ENCODE assay signal across 30 cellular contexts in the genomic region with DNA sequence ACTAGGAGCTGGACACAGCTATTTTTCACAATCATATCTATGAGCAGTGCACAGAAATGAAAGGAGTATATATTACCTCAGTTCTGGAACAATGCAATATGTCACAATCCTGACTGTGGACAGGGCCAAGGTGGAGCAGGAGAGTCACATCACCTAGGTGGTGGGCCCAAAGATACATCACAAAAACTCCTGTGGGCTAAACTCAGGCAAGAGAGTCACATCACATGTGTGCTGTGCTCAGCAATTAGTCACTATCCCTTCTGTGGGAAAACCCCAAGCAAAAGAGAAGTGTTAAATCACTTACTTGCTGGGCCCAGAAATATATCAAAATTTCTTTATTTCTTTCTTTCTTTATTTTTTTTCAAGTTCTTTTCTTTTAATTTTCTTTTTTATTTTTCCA.
"Had no signal": no experiment of that assay in that cellular context is flagged by ENCODE, and none has a peak within 500 bp of the region (broad histone marks: within the 10 kb centered on the region; RNA-seq: fewer than 3 reads in every experiment).

No MANE protein-coding gene starts in this region.

- H3K4me1 Mint-ChIP-seq: brain had no signal

- H3K27ac ChIP-seq: ascending aorta, cardiac muscle cell, colonic mucosa, epithelial cell of prostate, esophagus squamous epithelium, heart right ventricle, ovary, skin epidermis, tibial nerve, VCaP had no signal

- H3K27ac Mint-ChIP-seq: activated CD8-positive, alpha-beta memory T cell treated with anti-CD3 and anti-CD28 coated beads, Interleukin-2, amount 10 ng/mL, durations not matched to agents 7 days and 5 days; activated naive CD8-positive, alpha-beta T cell; activated T-cell treated with anti-CD3 and anti-CD28 coated beads, Interleukin-2, amount 50 U/mL, for 72 hours; brain; naive thymus-derived CD4-positive, alpha-beta T cell; progenitor cell of endocrine pancreas; stimulated activated naive B cell treated with anti-CD40 and anti-IgM and Interleukin-4, amounts not matched to agents 10 μg/mL and 1 μg/mL and 100 μg/mL, for 72 hours had no signal

- ATAC-seq: activated CD8-positive, alpha-beta memory T cell treated with anti-CD3 and anti-CD28 coated beads, Interleukin-2, amount 10 ng/mL, durations not matched to agents 7 days and 5 days; heart right ventricle; naive thymus-derived CD4-positive, alpha-beta T cell; sciatic nerve had no signal

- DNase-seq: activated CD4-positive, alpha-beta T cell treated with anti-CD3 and anti-CD28 coated beads for 1 hour; activated CD4-positive, alpha-beta T cell treated with anti-CD3 and anti-CD28 coated beads, Interleukin-2, amount 50 U/mL, for 48 hours; activated CD8-positive, alpha-beta memory T cell treated with anti-CD3 and anti-CD28 coated beads, Interleukin-2, amount 10 ng/mL, durations not matched to agents 7 days and 5 days; activated effector memory CD4-positive, alpha-beta T cell treated with Interleukin-2 at 50 U/mL for 16 hours; activated T-cell treated with anti-CD3 and anti-CD28 coated beads for 4 hours; activated T-cell treated with anti-CD3 and anti-CD28 coated beads, Interleukin-2, amount 50 U/mL, for 72 hours; cerebellar nuclear complex; colonic mucosa; effector CD8-positive, alpha-beta T cell; esophagus squamous epithelium; foreskin melanocyte; heart right ventricle; midbrain; naive thymus-derived CD4-positive, alpha-beta T cell; ovary; stimulated activated CD4-positive, alpha-beta T cell treated with anti-CD3 and anti-CD28 coated beads, Interleukin-12 subunit alpha, Interleukin-12 subunit beta, amount 100 ng/mL, for 4 hours; stimulated activated CD8-positive, alpha-beta memory T cell treated with anti-CD3 and anti-CD28 coated beads, Interleukin-4, amount 100 ng/mL, for 48 hours; stimulated activated naive B cell treated with anti-CD40 and anti-IgM and Interleukin-4, amounts not matched to agents 10 μg/mL and 1 μg/mL and 100 μg/mL, for 72 hours; T-helper 1 cell; T-helper 9 cell had no signal

- H3K9me3 ChIP-seq: ascending aorta, colonic mucosa, esophagus squamous epithelium, heart right ventricle, ovary, tibial nerve had no signal

- H3K27me3 Mint-ChIP-seq: activated CD8-positive, alpha-beta memory T cell treated with anti-CD3 and anti-CD28 coated beads, Interleukin-2, amount 10 ng/mL, durations not matched to agents 7 days and 5 days; activated naive CD8-positive, alpha-beta T cell; brain; naive thymus-derived CD4-positive, alpha-beta T cell; progenitor cell of endocrine pancreas; stimulated activated naive B cell treated with anti-CD40 and anti-IgM and Interleukin-4, amounts not matched to agents 10 μg/mL and 1 μg/mL and 100 μg/mL, for 72 hours had no signal

- H3K36me3 ChIP-seq: ascending aorta, cardiac muscle cell, colonic mucosa, esophagus squamous epithelium, heart right ventricle, ovary, tibial nerve had no signal

- H3K4me1 ChIP-seq: ascending aorta, colonic mucosa, esophagus squamous epithelium, heart right ventricle, tibial nerve had no signal

- H3K27me3 ChIP-seq: ascending aorta, cardiac muscle cell, colonic mucosa, esophagus squamous epithelium, heart right ventricle, ovary, tibial nerve had no signal

- H3K4me3 ChIP-seq: ascending aorta, cardiac muscle cell, colonic mucosa, esophagus squamous epithelium, heart right ventricle, ovary, skin epidermis, tibial nerve had no signal

- H3K4me3 Mint-ChIP-seq: activated CD8-positive, alpha-beta memory T cell treated with anti-CD3 and anti-CD28 coated beads, Interleukin-2, amount 10 ng/mL, durations not matched to agents 7 days and 5 days; activated naive CD8-positive, alpha-beta T cell; activated T-cell treated with anti-CD3 and anti-CD28 coated beads, Interleukin-2, amount 50 U/mL, for 72 hours; brain; naive thymus-derived CD4-positive, alpha-beta T cell; stimulated activated naive B cell treated with anti-CD40 and anti-IgM and Interleukin-4, amounts not matched to agents 10 μg/mL and 1 μg/mL and 100 μg/mL, for 72 hours had no signal

- H3K36me3 Mint-ChIP-seq: activated CD8-positive, alpha-beta memory T cell treated with anti-CD3 and anti-CD28 coated beads, Interleukin-2, amount 10 ng/mL, durations not matched to agents 7 days and 5 days; activated naive CD8-positive, alpha-beta T cell; brain; stimulated activated naive B cell treated with anti-CD40 and anti-IgM and Interleukin-4, amounts not matched to agents 10 μg/mL and 1 μg/mL and 100 μg/mL, for 72 hours had no signal
